ENCODE assay signal across 25 cellular contexts in genomic region chr14:91458612-91459011, GRCh38.
"Had no signal": no experiment of that assay in that cellular context is flagged by ENCODE, and none has a peak within 500 bp of the region (broad histone marks: within the 10 kb centered on the region; RNA-seq: fewer than 3 reads in every experiment).

No MANE protein-coding gene starts in this region.

- H3K36me3 ChIP-seq: ovary had no signal

- DNase-seq: activated B cell treated with CpG ODN at 0.5 μM for 24 hours; activated CD4-positive, alpha-beta memory T cell treated with anti-CD3 and anti-CD28 coated beads for 36 hours; activated CD4-positive, alpha-beta T cell treated with anti-CD3 and anti-CD28 coated beads for 4 hours; activated naive CD4-positive, alpha-beta T cell treated with Interleukin-2 at 50 U/mL for 16 hours; activated T-cell treated with anti-CD3 and anti-CD28 coated beads, Interleukin-2, amount 50 U/mL, for 1 hour; anterior cingulate cortex; caudate nucleus; effector CD4-positive, alpha-beta T cell; erythroblast; foreskin fibroblast; ovary; psoas muscle; stimulated activated CD4-positive, alpha-beta T cell treated with anti-CD3 and anti-CD28 coated beads, Interleukin-4, amount 100 ng/mL, for 24 hours; stimulated activated naive CD8-positive, alpha-beta T cell treated with anti-CD3 and anti-CD28 coated beads, Interleukin-15, amount 100 ng/mL, for 72 hours; T1000 had no signal

- H3K27ac ChIP-seq: neutrophil, ovary, psoas muscle, right atrium auricular region, tibial nerve had no signal

- H3K27ac Mint-ChIP-seq: activated B cell treated with CpG ODN at 0.5 μM for 24 hours; activated CD4-positive, alpha-beta memory T cell treated with anti-CD3 and anti-CD28 coated beads for 36 hours; activated T-helper 2 cell treated with anti-CD3 and anti-CD28 coated beads, Interferon-gamma antibody, Interleukin-2, Interleukin-4, amounts not matched to agents 10 μg/mL and 5 μg/mL and 100 μg/mL, durations not matched to agents 14 hours and 24 hours and 36 hours; brain; dendritic cell treated with granulocyte-macrophage colony-stimulating factor and Interleukin-4, amounts not matched to agents 40 ng/mL and 50 ng/mL, for 4 days; natural killer cell treated with Interleukin-12 subunit alpha and Interleukin-12 subunit beta and Interleukin-15 and Interleukin-18, amount 100 ng/mL, for 72 hours; stimulated activated naive CD8-positive, alpha-beta T cell treated with anti-CD3 and anti-CD28 coated beads, Interleukin-15, amount 100 ng/mL, for 72 hours had no signal

- H3K4me1 ChIP-seq: psoas muscle, right atrium auricular region, tibial nerve had no signal

- ATAC-seq: left lobe of liver; natural killer cell treated with Interleukin-12 subunit alpha and Interleukin-12 subunit beta and Interleukin-15 and Interleukin-18, amount 100 ng/mL, for 72 hours; psoas muscle; stimulated activated naive CD8-positive, alpha-beta T cell treated with anti-CD3 and anti-CD28 coated beads, Interleukin-15, amount 100 ng/mL, for 72 hours had no signal

- H3K27me3 ChIP-seq: neutrophil, ovary, right atrium auricular region, tibial nerve had no signal

- H3K4me1 Mint-ChIP-seq: brain had no signal

- H3K4me3 Mint-ChIP-seq: activated B cell treated with CpG ODN at 0.5 μM for 24 hours; activated CD4-positive, alpha-beta memory T cell treated with anti-CD3 and anti-CD28 coated beads for 36 hours; brain; dendritic cell treated with granulocyte-macrophage colony-stimulating factor and Interleukin-4, amounts not matched to agents 40 ng/mL and 50 ng/mL, for 4 days; natural killer cell treated with Interleukin-12 subunit alpha and Interleukin-12 subunit beta and Interleukin-15 and Interleukin-18, amount 100 ng/mL, for 72 hours; stimulated activated naive CD8-positive, alpha-beta T cell treated with anti-CD3 and anti-CD28 coated beads, Interleukin-15, amount 100 ng/mL, for 72 hours had no signal

- H3K9me3 Mint-ChIP-seq: activated B cell treated with CpG ODN at 0.5 μM for 24 hours; activated CD4-positive, alpha-beta memory T cell treated with anti-CD3 and anti-CD28 coated beads for 36 hours; activated T-helper 2 cell treated with anti-CD3 and anti-CD28 coated beads, Interferon-gamma antibody, Interleukin-2, Interleukin-4, amounts not matched to agents 10 μg/mL and 5 μg/mL and 100 μg/mL, durations not matched to agents 14 hours and 24 hours and 36 hours; brain; dendritic cell treated with granulocyte-macrophage colony-stimulating factor and Interleukin-4, amounts not matched to agents 40 ng/mL and 50 ng/mL, for 4 days; natural killer cell treated with Interleukin-12 subunit alpha and Interleukin-12 subunit beta and Interleukin-15 and Interleukin-18, amount 100 ng/mL, for 72 hours; stimulated activated naive CD8-positive, alpha-beta T cell treated with anti-CD3 and anti-CD28 coated beads, Interleukin-15, amount 100 ng/mL, for 72 hours had no signal

- H3K4me3 ChIP-seq: lung, ovary, psoas muscle, right atrium auricular region, tibial nerve had no signal

- FAIRE-seq: endometrium had no signal

- H3K9me3 ChIP-seq: neutrophil, ovary, psoas muscle, right atrium auricular region, tibial nerve had no signal

- H3K27me3 Mint-ChIP-seq: activated B cell treated with CpG ODN at 0.5 μM for 24 hours; activated CD4-positive, alpha-beta memory T cell treated with anti-CD3 and anti-CD28 coated beads for 36 hours; brain; dendritic cell treated with granulocyte-macrophage colony-stimulating factor and Interleukin-4, amounts not matched to agents 40 ng/mL and 50 ng/mL, for 4 days; natural killer cell treated with Interleukin-12 subunit alpha and Interleukin-12 subunit beta and Interleukin-15 and Interleukin-18, amount 100 ng/mL, for 72 hours; stimulated activated naive CD8-positive, alpha-beta T cell treated with anti-CD3 and anti-CD28 coated beads, Interleukin-15, amount 100 ng/mL, for 72 hours had no signal
